23 cellular contexts compared by ENCODE assay signal in genomic region chr2:20632446-20632990, GRCh38. TPM values are rescaled to one million over a fixed set of nuclear protein-coding genes. Genes with fewer than 3 reads are reported as not detected.
DNase-seq lines count a peak whose midpoint lies in the region; ATAC-seq and TF ChIP-seq lines count a peak whose summit lies in the region.
"Had no signal": no experiment of that assay in that cellular context is flagged by ENCODE, and none has a peak within 500 bp of the region (broad histone marks: within the 10 kb centered on the region; RNA-seq: fewer than 3 reads in every experiment).

No MANE protein-coding gene starts in this region.

- DNase-seq in esophagus muscularis mucosa (ENCODE audit: extremely low spot score) (no peak), trophoblast cell (no peak), G401 (ENCODE audit: low spot score) (no peak), NCI-H524 (lab: John Stamatoyannopoulos, UW) (no peak), MG63 (no peak)
- DNase-seq: activated CD4-positive, alpha-beta T cell treated with anti-CD3 and anti-CD28 coated beads for 48 hours; activated naive CD4-positive, alpha-beta T cell treated with anti-CD3 and anti-CD28 coated beads for 36 hours; CD4-positive, CD25-positive, alpha-beta regulatory T cell; cortex of kidney; DMS 273 treated with DMSO at 0.1 percent for 48 hours; mesendoderm; naive thymus-derived CD4-positive, alpha-beta T cell; NCI-H1092; NCI-H1930; NCI-H82; occipital lobe; stimulated activated CD4-positive, alpha-beta T cell treated with anti-CD3 and anti-CD28 coated beads, Interleukin-2, amount 100 ng/mL, for 24 hours had no signal

- H4K20me1 ChIP-seq in BLaER1 treated with 17β-estradiol and CSF1 and Interleukin-3, amounts not matched to agents 10 nM and 100 nM, result peaks cover 0 to 91% (median 8%) of the 10 kb centered on the region in 11 experiments; a peak in 12 of 22 replicates

- no peak overlapping the region for H2AK5ac ChIP-seq in trophoblast cell (ENCODE audit: low read length)

- H3K14ac ChIP-seq in trophoblast cell (ENCODE audit: low read length), result no peak overlapping the region

- intact Hi-C loops in esophagus muscularis mucosa (cut with DNase I), result loop anchor here (5.0 kb wide), 1 partner anchor 230 kb away; no protein-coding TSS in a partner anchor

- H2BK120ac ChIP-seq in trophoblast cell (ENCODE audit: insufficient read depth, low read length, poor library complexity), result no peak overlapping the region

- no peak overlapping the region for H4K12ac ChIP-seq in trophoblast cell (ENCODE audit: low read depth, low read length)

- H3K79me2 ChIP-seq in trophoblast cell (ENCODE audit: control insufficient read depth, insufficient read depth, low read length, poor library complexity), result no peaks in the 10 kb centered on the region

- H3K4me1 ChIP-seq in BLaER1 treated with 17β-estradiol and CSF1 and Interleukin-3, amounts not matched to agents 10 nM and 100 nM, result peaks cover 24 to 57% (median 33%) of the 10 kb centered on the region in 10 experiments
- H3K4me1 ChIP-seq in esophagus muscularis mucosa (peaks cover 44 to 93% (median 90%) of the 10 kb centered on the region in 4 donors), trophoblast cell (ENCODE audit: control insufficient read depth in 1 of 2, insufficient read depth in 2 of 2, low read length in 2 of 2) (peaks cover 12 to 13% of the 10 kb centered on the region in 2 experiments)

- H3K9me3 ChIP-seq in BLaER1 treated with 17β-estradiol and CSF1 and Interleukin-3, amounts not matched to agents 10 nM and 100 nM (replicated peaks in 1 of 11), result no peaks in the 10 kb centered on the region
- H3K9me3 ChIP-seq in esophagus muscularis mucosa (no peaks in the 10 kb centered on the region), trophoblast cell (ENCODE audit: insufficient read depth, low read depth, low read length) (no peaks in the 10 kb centered on the region), MG63 (no peaks in the 10 kb centered on the region)
- H3K9me3 ChIP-seq: HAP-1 had no signal

- TF ChIP-seq CTCF in esophagus muscularis mucosa (IDR thresholded peaks at IDR 0.05), result no peak

- H3K9ac ChIP-seq in BLaER1 treated with 17β-estradiol and CSF1 and Interleukin-3, amounts not matched to agents 10 nM and 100 nM, result no peak overlapping the region
- no peak overlapping the region for H3K9ac ChIP-seq in trophoblast cell (ENCODE audit: low read length)

- H3K4ac ChIP-seq in trophoblast cell (ENCODE audit: low read depth, low read length), result no peak overlapping the region

- H4K91ac ChIP-seq in trophoblast cell (ENCODE audit: low read depth, low read length), result no peak overlapping the region

- TF ChIP-seq POLR2A in esophagus muscularis mucosa (IDR thresholded peaks at IDR 0.05; ENCODE audit: low read depth), result no peak

- H3K23ac ChIP-seq in trophoblast cell (ENCODE audit: low read length), result no peak overlapping the region

- peaks cover 18% of the 10 kb centered on the region for H3K79me1 ChIP-seq in trophoblast cell (ENCODE audit: low read length)

- H4K8ac ChIP-seq in trophoblast cell (ENCODE audit: low read depth, low read length), result no peak overlapping the region

- in situ Hi-C loops in G401 (cut with HindIII; ENCODE audit: low sequenced_read_pairs), result no loop called here

- 95% methylated on average over 4 of the region's 7 CpGs for WGBS in esophagus muscularis mucosa
- WGBS in trophoblast cell (ENCODE audit: extremely low coverage, insufficient coverage, insufficient read length), result no CpG with 5 or more reads among the region's 7 CpGs

- no peak overlapping the region for H3K4me3 ChIP-seq in BLaER1 treated with 17β-estradiol and CSF1 and Interleukin-3, amounts not matched to agents 10 nM and 100 nM
- H3K4me3 ChIP-seq in esophagus muscularis mucosa (no peak overlapping the region), trophoblast cell (ENCODE audit: low read depth, low read length) (no peak overlapping the region), MG63 (no peak overlapping the region)
- H3K4me3 ChIP-seq: HAP-1, smooth muscle cell had no signal

- H3K4me2 ChIP-seq in BLaER1 treated with 17β-estradiol and CSF1 and Interleukin-3, amounts not matched to agents 10 nM and 100 nM, result peak overlapping the region in 6 of 11 experiments; percentile 74 to 80 (median 79); a peak in 8 of 22 replicates
- H3K4me2 ChIP-seq in trophoblast cell (ENCODE audit: low read length), result no peak overlapping the region
- H3K4me2 ChIP-seq: smooth muscle cell had no signal

- no peak overlapping the region for H3K18ac ChIP-seq in trophoblast cell (ENCODE audit: low read length)

- H3K36me3 ChIP-seq in BLaER1 treated with 17β-estradiol and CSF1 and Interleukin-3, amounts not matched to agents 10 nM and 100 nM, result peaks cover 0 to 85% (median 0%) of the 10 kb centered on the region in 11 experiments; a peak in 5 of 22 replicates
- H3K36me3 ChIP-seq in esophagus muscularis mucosa (peaks cover 0 to 25% (median 11%) of the 10 kb centered on the region in 4 donors), trophoblast cell (ENCODE audit: control insufficient read depth in 1 of 2, insufficient read depth in 2 of 2, low read length in 2 of 2) (peaks cover 11 to 13% of the 10 kb centered on the region in 2 experiments), MG63 (no peaks in the 10 kb centered on the region)

- no peak overlapping the region for H3K27ac ChIP-seq in BLaER1 treated with 17β-estradiol and CSF1 and Interleukin-3, amounts not matched to agents 10 nM and 100 nM
- H3K27ac ChIP-seq in esophagus muscularis mucosa (replicated peaks in 1 of 4) (peak overlapping the region; percentile 90 to 98 (median 94)), trophoblast cell (ENCODE audit: low read depth, low read length) (no peak overlapping the region)

- peak; percentile 34 for ATAC-seq in GM18502 (IDR thresholded peaks at IDR 0.05; ENCODE audit: poor library complexity, unreplicated experiment)
- ATAC-seq: naive thymus-derived CD4-positive, alpha-beta T cell had no signal

- H2AFZ ChIP-seq in trophoblast cell (ENCODE audit: insufficient read depth, low read length, poor library complexity), result no peak overlapping the region

- TF ChIP-seq EP300 in esophagus muscularis mucosa (IDR thresholded peaks at IDR 0.05), result no peak

- peak overlapping the region; percentile 26 for H2BK12ac ChIP-seq in trophoblast cell (ENCODE audit: low read length)

- H3K27me3 ChIP-seq in BLaER1 treated with 17β-estradiol and CSF1 and Interleukin-3, amounts not matched to agents 10 nM and 100 nM, result no peaks in the 10 kb centered on the region
- H3K27me3 ChIP-seq in esophagus muscularis mucosa (no peaks in the 10 kb centered on the region), trophoblast cell (ENCODE audit: insufficient read depth, low read length) (no peaks in the 10 kb centered on the region), MG63 (no peaks in the 10 kb centered on the region)

- no peak overlapping the region for H2BK5ac ChIP-seq in trophoblast cell (ENCODE audit: low read depth, low read length, poor library complexity)

RNA-seq across cellular contexts. Expression of gene HS1BP3, which starts 18.4 kb away (rescaled TPM):
- 10 to 100 TPM; 42.6 to 95.6 (median 60.0) TPM for total RNA-seq in esophagus muscularis mucosa
- 17.5 and 18.2 TPM in 2 replicates for polyA plus RNA-seq in trophoblast cell (2013)
- 47.6 and 53.7 TPM in 2 replicates for total RNA-seq in G401 (2014; rRNA removed; shearing (Covaris generic))
- total RNA-seq in MG63 (2014; rRNA removed; shearing (Covaris generic); ENCODE audit: low replicate concordance), result 10.9 and 28.0 TPM in 2 replicates

RNA-seq across cellular contexts. Expression of gene GDF7, which starts 34.4 kb away (rescaled TPM):
- 10 to 100 TPM in 1 of 4 donors, 1 to 10 TPM in 3; 2.7 to 10.4 (median 7.4) TPM for total RNA-seq in esophagus muscularis mucosa
- polyA plus RNA-seq in trophoblast cell (2013), result 0.14 and 0.17 TPM in 2 replicates
- 0.37 and 1.2 TPM in 2 replicates for total RNA-seq in G401 (2014; rRNA removed; shearing (Covaris generic))
- total RNA-seq in MG63 (2014; rRNA removed; shearing (Covaris generic); ENCODE audit: low replicate concordance), result not detected in 2 replicates
- total RNA-seq: activated naive CD4-positive, alpha-beta T cell treated with anti-CD3 and anti-CD28 coated beads for 36 hours; LHCN-M2 had no signal
- polyA plus RNA-seq: keratinocyte, smooth muscle cell had no signal

Comparison
In these comparisons a context has a peak if more than half of its experiments do, and no peak if none do; other contexts are left out.
1. H3K27ac ChIP-seq: peak in esophagus muscularis mucosa (4 of 4); none in BLaER1 treated with 17β-estradiol and CSF1 and Interleukin-3, amounts not matched to agents 10 nM and 100 nM (0 of 11) and trophoblast cell (single experiment).